Comparison of ENCODE assay signal across 31 cellular contexts in genomic region chr4:8853249-8853648, GRCh38. TPM values are rescaled to one million over a fixed set of nuclear protein-coding genes. Genes with fewer than 3 reads are reported as not detected.
"Had no signal": no experiment of that assay in that cellular context is flagged by ENCODE, and none has a peak within 500 bp of the region (broad histone marks: within the 10 kb centered on the region; RNA-seq: fewer than 3 reads in every experiment).

No MANE protein-coding gene starts in this region.

- H3K9me3 Mint-ChIP-seq: activated naive CD8-positive, alpha-beta T cell treated with anti-CD3 and anti-CD28 coated beads for 36 hours; activated T-cell treated with anti-CD3 and anti-CD28 coated beads, Interleukin-2, amount 50 U/mL, for 4 hours; activated T-helper 2 cell treated with anti-CD3 and anti-CD28 coated beads, Interferon-gamma antibody, Interleukin-2, Interleukin-4, amounts not matched to agents 10 μg/mL and 5 μg/mL and 100 μg/mL, durations not matched to agents 14 hours and 24 hours and 36 hours; stimulated activated effector memory CD8-positive, alpha-beta T cell treated with anti-CD3 and anti-CD28 coated beads, Interleukin-12 subunit alpha, Interleukin-12 subunit beta, amount 100 ng/mL, for 72 hours; stimulated activated naive CD8-positive, alpha-beta T cell treated with anti-CD3 and anti-CD28 coated beads, Interleukin-15, amount 100 ng/mL, for 72 hours had no signal

- H3K4me3 ChIP-seq: pancreas, psoas muscle, right atrium auricular region, tibial nerve had no signal

- H3K36me3 ChIP-seq: pancreas, right atrium auricular region, tibial nerve had no signal

- H3K36me3 Mint-ChIP-seq: activated naive CD8-positive, alpha-beta T cell treated with anti-CD3 and anti-CD28 coated beads for 36 hours; stimulated activated effector memory CD8-positive, alpha-beta T cell treated with anti-CD3 and anti-CD28 coated beads, Interleukin-12 subunit alpha, Interleukin-12 subunit beta, amount 100 ng/mL, for 72 hours had no signal

- DNase-seq: activated CD4-positive, alpha-beta T cell treated with anti-CD3 and anti-CD28 coated beads for 4 hours; activated CD4-positive, alpha-beta T cell treated with anti-CD3 and anti-CD28 coated beads, Interleukin-2, amount 50 U/mL, for 48 hours; activated CD4-positive, CD25-positive, alpha-beta regulatory T cell; activated CD8-positive, alpha-beta memory T cell treated with anti-CD3 and anti-CD28 coated beads, Interleukin-2, amount 50 U/mL, for 48 hours; activated naive CD4-positive, alpha-beta T cell treated with Interleukin-2 at 50 U/mL for 16 hours; activated naive CD8-positive, alpha-beta T cell treated with anti-CD3 and anti-CD28 coated beads for 36 hours; activated T-cell treated with anti-CD3 and anti-CD28 coated beads, Interleukin-2, amount 50 U/mL, for 4 hours; central memory CD4-positive, alpha-beta T cell; effector memory CD4-positive, alpha-beta T cell; foreskin melanocyte; hippocampal formation; midbrain; stimulated activated CD4-positive, alpha-beta T cell treated with anti-CD3 and anti-CD28 coated beads, Interleukin-12 subunit alpha, Interleukin-12 subunit beta, amount 100 ng/mL, for 4 hours; stimulated activated naive CD8-positive, alpha-beta T cell treated with anti-CD3 and anti-CD28 coated beads, Interleukin-15, amount 100 ng/mL, for 72 hours; T1000 had no signal

- H3K9me3 ChIP-seq: pancreas, psoas muscle had no signal

- FAIRE-seq: astrocyte, colon, endothelial cell of umbilical vein, pancreas had no signal

- H3K27ac ChIP-seq: pancreas, psoas muscle, right atrium auricular region, tibial nerve had no signal

- H3K4me3 Mint-ChIP-seq: activated naive CD8-positive, alpha-beta T cell treated with anti-CD3 and anti-CD28 coated beads for 36 hours; activated T-cell treated with anti-CD3 and anti-CD28 coated beads, Interleukin-2, amount 50 U/mL, for 4 hours; nephron; stimulated activated effector memory CD8-positive, alpha-beta T cell treated with anti-CD3 and anti-CD28 coated beads, Interleukin-12 subunit alpha, Interleukin-12 subunit beta, amount 100 ng/mL, for 72 hours; stimulated activated naive CD8-positive, alpha-beta T cell treated with anti-CD3 and anti-CD28 coated beads, Interleukin-15, amount 100 ng/mL, for 72 hours had no signal

- H3K4me1 Mint-ChIP-seq: activated naive CD8-positive, alpha-beta T cell treated with anti-CD3 and anti-CD28 coated beads for 36 hours had no signal

- ATAC-seq: activated T-cell treated with anti-CD3 and anti-CD28 coated beads, Interleukin-2, amount 50 U/mL, for 4 hours; esophagus mucosa; pancreas; psoas muscle; stimulated activated effector memory CD8-positive, alpha-beta T cell treated with anti-CD3 and anti-CD28 coated beads, Interleukin-12 subunit alpha, Interleukin-12 subunit beta, amount 100 ng/mL, for 72 hours; stimulated activated naive CD8-positive, alpha-beta T cell treated with anti-CD3 and anti-CD28 coated beads, Interleukin-15, amount 100 ng/mL, for 72 hours had no signal

- H3K27ac Mint-ChIP-seq: activated naive CD8-positive, alpha-beta T cell treated with anti-CD3 and anti-CD28 coated beads for 36 hours; activated T-helper 2 cell treated with anti-CD3 and anti-CD28 coated beads, Interferon-gamma antibody, Interleukin-2, Interleukin-4, amounts not matched to agents 10 μg/mL and 5 μg/mL and 100 μg/mL, durations not matched to agents 14 hours and 24 hours and 36 hours; nephron; stimulated activated effector memory CD8-positive, alpha-beta T cell treated with anti-CD3 and anti-CD28 coated beads, Interleukin-12 subunit alpha, Interleukin-12 subunit beta, amount 100 ng/mL, for 72 hours; stimulated activated naive CD8-positive, alpha-beta T cell treated with anti-CD3 and anti-CD28 coated beads, Interleukin-15, amount 100 ng/mL, for 72 hours had no signal

- H3K4me1 ChIP-seq: pancreas, psoas muscle had no signal

RNA-seq across cellular contexts. Expression of gene HMX1, which starts 18.4 kb away (rescaled TPM):
- total RNA-seq: activated CD8-positive, alpha-beta memory T cell treated with anti-CD3 and anti-CD28 coated beads for 36 hours; activated naive CD8-positive, alpha-beta T cell treated with anti-CD3 and anti-CD28 coated beads for 36 hours; activated T-cell treated with anti-CD3 and anti-CD28 coated beads, Interleukin-2, amount 50 U/mL, for 4 hours; activated T-helper 2 cell treated with anti-CD3 and anti-CD28 coated beads, Interferon-gamma antibody, Interleukin-2, Interleukin-4, amounts not matched to agents 10 μg/mL and 5 μg/mL and 100 μg/mL, durations not matched to agents 14 hours and 24 hours and 36 hours; dermis microvascular lymphatic vessel endothelial cell; endothelial cell of umbilical vein; esophagus mucosa; liver; pancreas; psoas muscle; right atrium auricular region; skeletal muscle tissue had no signal
- polyA plus RNA-seq: endothelial cell of umbilical vein, liver, pancreas, psoas muscle, urinary bladder had no signal
